In the genomic region with DNA sequence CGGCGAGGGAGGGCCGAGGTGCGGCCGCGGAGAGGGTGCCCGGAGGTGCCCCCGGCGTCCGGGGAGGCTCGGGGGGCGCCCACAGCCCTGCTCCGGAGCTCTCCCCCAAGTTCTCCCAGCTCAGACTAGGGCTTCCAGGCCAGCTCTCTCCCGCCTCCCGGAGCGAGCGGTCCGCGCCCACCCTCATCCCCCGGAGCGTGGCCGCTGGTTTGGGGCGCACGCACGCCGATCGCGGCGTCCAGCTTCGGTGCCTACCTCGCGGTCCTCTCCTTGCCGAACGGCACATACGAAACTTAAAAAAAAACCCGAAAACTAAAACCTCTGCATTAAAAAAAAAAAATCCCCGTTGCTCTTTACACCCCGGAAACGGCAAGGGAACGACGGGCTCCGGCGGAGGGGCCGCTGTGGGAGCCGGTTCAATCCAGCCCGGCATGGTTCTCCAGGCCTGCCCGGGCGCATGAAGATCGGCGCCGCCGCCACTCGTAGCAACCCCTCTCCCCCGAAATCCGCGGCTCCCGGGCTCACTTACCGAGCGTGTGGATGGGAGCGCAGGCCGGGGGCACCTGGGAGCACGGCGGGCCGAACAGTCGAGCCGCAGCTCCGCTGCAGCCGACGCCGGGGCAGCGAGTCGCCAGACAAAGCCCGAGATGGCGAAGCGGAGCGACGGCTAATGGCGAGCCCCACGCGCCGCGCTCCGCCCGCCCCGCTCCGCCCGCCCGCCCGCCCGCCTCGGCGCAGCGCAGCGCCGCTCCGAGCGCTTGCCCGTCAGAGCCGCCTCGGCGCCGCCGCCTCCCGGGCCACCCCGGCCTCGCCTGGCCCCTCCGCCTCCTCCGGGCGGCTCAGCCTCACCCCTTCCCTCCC, we compare ENCODE assay signal across 8 cellular contexts. TPM values are rescaled to one million over a fixed set of nuclear protein-coding genes. Genes with fewer than 3 reads are reported as not detected.
DNase-seq lines count a peak whose midpoint lies in the region; ATAC-seq and TF ChIP-seq lines count a peak whose summit lies in the region.

No MANE protein-coding gene starts in this region.

- peak overlapping the region; percentile 87 for H3K27ac Mint-ChIP-seq in activated T-helper 17 cell treated with anti-CD3 and anti-CD28 coated beads, Interleukin-2, amount 50 U/mL, for 72 hours
- peak overlapping the region; percentile 97 for H3K27ac Mint-ChIP-seq in nephron progenitor cell

- no peak for TF ChIP-seq CTCF in nephron progenitor cell (IDR thresholded peaks at IDR 0.05)

- H3K27ac ChIP-seq in BLaER1 (peak overlapping the region; percentile 99), urinary bladder (ENCODE audit: low read depth) (peak overlapping the region; percentile 98)

- H3K4me3 Mint-ChIP-seq in activated T-helper 17 cell treated with anti-CD3 and anti-CD28 coated beads, Interleukin-2, amount 50 U/mL, for 72 hours, result peak overlapping the region; percentile 94
- H3K4me3 Mint-ChIP-seq in nephron progenitor cell, result peak overlapping the region; percentile 93

- WGBS in urinary bladder, result under 1% methylated on average over 109 of the region's 109 CpGs

- H3K9me3 Mint-ChIP-seq in activated T-helper 17 cell treated with anti-CD3 and anti-CD28 coated beads, Interleukin-2, amount 50 U/mL, for 72 hours, result no peaks in the 10 kb centered on the region
- H3K9me3 Mint-ChIP-seq in nephron progenitor cell, result no peaks in the 10 kb centered on the region

- H3K27me3 Mint-ChIP-seq in activated T-helper 17 cell treated with anti-CD3 and anti-CD28 coated beads, Interleukin-2, amount 50 U/mL, for 72 hours, result no peaks in the 10 kb centered on the region
- H3K27me3 Mint-ChIP-seq in nephron progenitor cell (ENCODE audit: low read depth, poor library complexity), result no peaks in the 10 kb centered on the region

- peaks cover 9% of the 10 kb centered on the region for H3K4me1 Mint-ChIP-seq in activated T-helper 17 cell treated with anti-CD3 and anti-CD28 coated beads, Interleukin-2, amount 50 U/mL, for 72 hours
- peaks cover 40% of the 10 kb centered on the region for H3K4me1 Mint-ChIP-seq in nephron progenitor cell

- no peaks in the 10 kb centered on the region for H3K9me3 ChIP-seq in BLaER1

- peak; percentile 4 for ATAC-seq in GM21529 (IDR thresholded peaks at IDR 0.05; ENCODE audit: unreplicated experiment)
- ATAC-seq in activated T-helper 17 cell treated with anti-CD3 and anti-CD28 coated beads, Interleukin-2, amount 50 U/mL, for 72 hours (replicated peaks), result peak; percentile 18

- peak overlapping the region; percentile 93 for H3K4me2 ChIP-seq in BLaER1

- H3K4me3 ChIP-seq in BLaER1 (peak overlapping the region; percentile 95), urinary bladder (ENCODE audit: low read depth, low read length) (peak overlapping the region; percentile 95)

- H4K20me1 ChIP-seq in BLaER1, result peaks cover 28% of the 10 kb centered on the region

- DNase-seq in NOMO-1 treated with DMSO at 0.1 percent for 48 hours (lab: John Stamatoyannopoulos, UW; ENCODE audit: unreplicated experiment), result peak; percentile 43
- DNase-seq in fibroblast of peridontal ligament (ENCODE audit: extremely low read depth), result peak; percentile 45
- DNase-seq in nephron progenitor cell, result peak; percentile 51
- no peak for DNase-seq in NCI-H1048 (lab: John Stamatoyannopoulos, UW)

- H3K4me1 ChIP-seq in BLaER1, result peaks cover 34% of the 10 kb centered on the region
- H3K4me1 ChIP-seq in urinary bladder (ENCODE audit: insufficient read depth), result no peaks in the 10 kb centered on the region

- H3K27me3 ChIP-seq in BLaER1, result no peaks in the 10 kb centered on the region

- H3K9ac ChIP-seq in BLaER1, result peak overlapping the region; percentile 99

- H3K36me3 ChIP-seq in BLaER1, result peaks cover 19% of the 10 kb centered on the region
- H3K36me3 ChIP-seq in urinary bladder (ENCODE audit: insufficient read depth), result no peaks in the 10 kb centered on the region

- peaks cover 27% of the 10 kb centered on the region for H3K36me3 Mint-ChIP-seq in activated T-helper 17 cell treated with anti-CD3 and anti-CD28 coated beads, Interleukin-2, amount 50 U/mL, for 72 hours (ENCODE audit: low read depth)
- H3K36me3 Mint-ChIP-seq in nephron progenitor cell (ENCODE audit: low read depth), result peaks cover 17% of the 10 kb centered on the region

RNA-seq across cellular contexts. Expression of gene UBTF, which starts 1.0 kb away (rescaled TPM):
- 100 to 1,000 TPM in 1 of 2 donors, 10 to 100 TPM in 1; 94.2 to 135 TPM for total RNA-seq in activated T-helper 17 cell treated with anti-CD3 and anti-CD28 coated beads, Interleukin-2, amount 50 U/mL, for 72 hours
- total RNA-seq in urinary bladder, result 54.4 TPM
- polyA plus RNA-seq in urinary bladder, result 76.9 TPM

RNA-seq across cellular contexts. Expression of gene ATXN7L3, which starts 20.8 kb away (rescaled TPM):
- total RNA-seq in activated T-helper 17 cell treated with anti-CD3 and anti-CD28 coated beads, Interleukin-2, amount 50 U/mL, for 72 hours, result 10 to 100 TPM; 65.5 to 89.1 TPM
- total RNA-seq in urinary bladder, result 20.0 TPM
- polyA plus RNA-seq in urinary bladder, result 47.4 TPM

RNA-seq across cellular contexts. Expression of gene TMUB2, which starts 33.7 kb away (rescaled TPM):
- 10 to 100 TPM; 26.6 to 39.6 TPM for total RNA-seq in activated T-helper 17 cell treated with anti-CD3 and anti-CD28 coated beads, Interleukin-2, amount 50 U/mL, for 72 hours
- total RNA-seq in urinary bladder, result 20.2 TPM
- polyA plus RNA-seq in urinary bladder, result 48.7 TPM

RNA-seq across cellular contexts. Expression of gene SLC4A1, which starts 47.5 kb away (rescaled TPM):
- not detected for total RNA-seq in activated T-helper 17 cell treated with anti-CD3 and anti-CD28 coated beads, Interleukin-2, amount 50 U/mL, for 72 hours
- 6.7 TPM for total RNA-seq in urinary bladder
- polyA plus RNA-seq in urinary bladder, result not detected

RNA-seq across cellular contexts. Expression of gene ASB16, which starts 49.9 kb away (rescaled TPM):
- total RNA-seq in activated T-helper 17 cell treated with anti-CD3 and anti-CD28 coated beads, Interleukin-2, amount 50 U/mL, for 72 hours, result under 1 TPM; 0.22 to 0.58 TPM
- total RNA-seq in urinary bladder, result 0.69 TPM
- 1.2 TPM for polyA plus RNA-seq in urinary bladder
